In the genomic region with DNA sequence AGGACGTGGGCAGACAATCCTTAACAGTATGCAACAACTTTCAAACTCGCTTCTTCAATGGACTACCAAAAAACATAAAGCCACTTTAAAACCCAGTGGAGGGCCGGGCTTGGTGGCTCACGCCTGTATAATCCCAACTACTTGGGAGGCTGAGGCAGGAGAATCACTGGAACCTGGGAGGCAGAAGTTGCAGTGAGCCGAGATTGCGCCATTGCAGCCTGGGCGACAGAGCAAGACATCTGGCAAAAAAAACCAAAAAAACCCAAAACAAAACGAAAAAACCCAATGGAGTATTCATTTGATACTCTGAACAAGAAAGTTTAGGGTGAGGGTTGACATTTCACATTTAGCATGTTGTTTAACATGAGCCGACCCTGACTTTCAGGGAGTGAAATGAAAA, we compare ENCODE assay signal across 21 cellular contexts.
"Had no signal": no experiment of that assay in that cellular context is flagged by ENCODE, and none has a peak within 500 bp of the region (broad histone marks: within the 10 kb centered on the region; RNA-seq: fewer than 3 reads in every experiment).

No MANE protein-coding gene starts in this region.

- H3K4me1 Mint-ChIP-seq: nephron progenitor cell had no signal

- H3K4me3 Mint-ChIP-seq: activated B cell treated with CpG ODN at 0.5 μM for 24 hours; activated T-helper 1 cell treated with anti-CD3 and anti-CD28 coated beads, Interleukin-12 subunit alpha, Interleukin-12 subunit beta, Interleukin-2, Interleukin-4 antibody, amounts not matched to agents 30 ng/mL and 10 ng/mL and 1 ng/mL, durations not matched to agents 14 hours and 24 hours and 36 hours; nephron progenitor cell; type B pancreatic cell had no signal

- H3K9me3 Mint-ChIP-seq: activated B cell treated with CpG ODN at 0.5 μM for 24 hours; activated naive CD4-positive, alpha-beta T cell treated with anti-CD3 and anti-CD28 coated beads, Interleukin-2, amount 50 U/mL, for 72 hours; activated T-helper 1 cell treated with anti-CD3 and anti-CD28 coated beads, Interleukin-12 subunit alpha, Interleukin-12 subunit beta, Interleukin-2, Interleukin-4 antibody, amounts not matched to agents 30 ng/mL and 10 ng/mL and 1 ng/mL, durations not matched to agents 14 hours and 24 hours and 36 hours; type B pancreatic cell had no signal

- H3K27ac Mint-ChIP-seq: activated B cell treated with CpG ODN at 0.5 μM for 24 hours; activated T-helper 1 cell treated with anti-CD3 and anti-CD28 coated beads, Interleukin-12 subunit alpha, Interleukin-12 subunit beta, Interleukin-2, Interleukin-4 antibody, amounts not matched to agents 30 ng/mL and 10 ng/mL and 1 ng/mL, durations not matched to agents 14 hours and 24 hours and 36 hours; nephron progenitor cell; type B pancreatic cell had no signal

- DNase-seq: activated B cell treated with CpG ODN at 0.5 μM for 24 hours; activated CD4-positive, alpha-beta T cell treated with anti-CD3 and anti-CD28 coated beads for 48 hours; activated CD8-positive, alpha-beta memory T cell treated with anti-CD3 and anti-CD28 coated beads, Interleukin-2, amount 50 U/mL, for 4 hours; activated gamma-delta T cell treated with Interleukin-2 at 50 U/mL for 16 hours; amniotic stem cell; head of caudate nucleus; hypothalamus; midbrain; nephron progenitor cell; pancreas; right cardiac atrium; SK-N-SH had no signal

- H3K4me3 ChIP-seq: breast epithelium, coronary artery, gastroesophageal sphincter, pancreas, thoracic aorta, vagina had no signal

- H3K36me3 ChIP-seq: breast epithelium, pancreas, thoracic aorta, vagina had no signal

- H3K4me1 ChIP-seq: breast epithelium, gastroesophageal sphincter, pancreas, vagina had no signal

- H3K9me3 ChIP-seq: breast epithelium, gastroesophageal sphincter, pancreas, SK-N-SH, thoracic aorta, vagina had no signal

- H3K27ac ChIP-seq: breast epithelium, coronary artery, epithelial cell of prostate, gastroesophageal sphincter, pancreas, thoracic aorta, vagina had no signal

- H3K27me3 Mint-ChIP-seq: activated B cell treated with CpG ODN at 0.5 μM for 24 hours, type B pancreatic cell had no signal

- H3K36me3 Mint-ChIP-seq: type B pancreatic cell had no signal

- ATAC-seq: activated naive CD4-positive, alpha-beta T cell treated with anti-CD3 and anti-CD28 coated beads, Interleukin-2, amount 50 U/mL, for 72 hours; gastroesophageal sphincter; pancreas; right cardiac atrium had no signal

- H3K27me3 ChIP-seq: breast epithelium, gastroesophageal sphincter, pancreas, vagina had no signal
